1 cellular context compared by ENCODE assay signal in the genomic region with DNA sequence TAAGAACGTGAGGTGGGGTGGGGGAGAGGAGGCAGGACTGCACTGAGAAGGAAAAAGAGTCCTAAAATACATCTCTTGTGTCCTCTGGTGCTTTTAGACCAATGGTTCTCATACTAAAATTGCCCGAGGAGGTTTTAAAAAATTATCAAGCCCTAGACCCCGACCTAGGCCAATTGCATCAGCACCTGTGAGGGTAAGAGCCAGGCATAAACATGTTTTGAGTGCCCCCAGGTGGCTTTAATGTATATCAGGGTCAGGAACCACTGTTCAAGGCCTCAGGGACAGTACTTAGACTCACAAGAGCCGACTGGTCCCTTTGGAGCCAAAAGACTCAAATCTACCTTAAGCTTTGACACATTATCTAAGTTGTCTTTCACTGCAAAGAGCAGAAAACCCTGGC.
TF ChIP-seq lines count a peak whose summit lies in the region.

No MANE protein-coding gene starts in this region.

TF ChIP-seq in SK-N-SH, 30 proteins besides CTCF, POLR2A, EP300 and RAD21 (continued from another document):
- TF ChIP-seq EZH2phosphoT487 (IDR thresholded peaks at IDR 0.05; ENCODE audit: borderline replicate concordance, low read depth) (no peak), POLR2AphosphoS5 (IDR thresholded peaks at IDR 0.05; ENCODE audit: low read depth, low read length) (no peak), FOXM1 (IDR thresholded peaks at IDR 0.05; ENCODE audit: low read depth) (no peak), SMC3 (IDR thresholded peaks at IDR 0.05; ENCODE audit: low read depth, low read length) (no peak), RCOR1 (IDR thresholded peaks at IDR 0.05; ENCODE audit: low read length) (no peak), GATA2 (CRISPR knock-in tag; IDR thresholded peaks at IDR 0.05) (no peak), FOSL2 (IDR thresholded peaks at IDR 0.05; ENCODE audit: borderline replicate concordance, low read depth) (no peak)
- TF ChIP-seq, protein P1, sequence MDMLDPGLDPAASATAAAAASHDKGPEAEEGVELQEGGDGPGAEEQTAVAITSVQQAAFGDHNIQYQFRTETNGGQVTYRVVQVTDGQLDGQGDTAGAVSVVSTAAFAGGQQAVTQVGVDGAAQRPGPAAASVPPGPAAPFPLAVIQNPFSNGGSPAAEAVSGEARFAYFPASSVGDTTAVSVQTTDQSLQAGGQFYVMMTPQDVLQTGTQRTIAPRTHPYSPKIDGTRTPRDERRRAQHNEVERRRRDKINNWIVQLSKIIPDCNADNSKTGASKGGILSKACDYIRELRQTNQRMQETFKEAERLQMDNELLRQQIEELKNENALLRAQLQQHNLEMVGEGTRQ (IDR thresholded peaks at IDR 0.05; ENCODE audit: borderline replicate concordance, low read depth, low read length): no peak
